Comparison of ENCODE assay signal across 8 cellular contexts in the genomic region with DNA sequence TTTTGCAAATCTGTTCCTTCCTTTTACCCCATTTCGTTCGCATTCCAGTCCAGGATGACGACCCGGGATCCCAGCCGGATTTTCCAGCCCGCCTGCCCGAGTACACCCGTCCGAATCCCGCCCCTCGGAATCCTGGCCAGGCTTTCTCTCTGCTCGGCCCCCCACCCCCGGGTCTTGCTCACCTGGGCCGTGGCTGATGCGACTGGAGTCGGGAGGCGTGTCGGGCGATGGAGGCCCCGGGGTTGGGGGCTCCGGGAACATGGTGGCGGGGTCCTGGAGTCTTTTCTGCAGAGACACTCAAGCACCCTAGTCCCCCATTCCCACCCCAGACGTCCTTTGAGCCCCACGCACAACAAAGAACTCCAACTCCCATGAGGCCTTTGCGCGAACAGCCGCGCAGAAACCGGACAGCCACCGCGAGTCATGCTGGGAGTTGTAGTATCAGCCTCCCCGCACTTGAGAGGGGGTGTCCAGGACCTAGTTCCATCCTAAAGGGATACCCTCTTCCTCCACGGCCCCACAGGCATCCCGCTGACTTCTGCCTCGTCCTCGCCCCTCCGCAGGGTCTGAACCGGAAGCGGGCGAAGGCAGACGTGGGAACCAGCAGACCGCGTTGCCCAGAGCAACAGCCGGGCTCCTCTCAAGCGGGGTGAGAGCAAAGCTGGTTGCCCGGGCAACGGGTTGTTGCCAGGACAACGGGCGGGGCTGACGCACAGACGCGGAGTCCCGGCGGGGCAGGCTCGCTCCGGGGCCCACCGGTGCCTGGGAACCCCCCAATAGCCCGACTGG.
DNase-seq lines count a peak whose midpoint lies in the region; ATAC-seq lines count a peak whose summit lies in the region.

No MANE protein-coding gene starts in this region.

- peak; percentile 25 for DNase-seq in ACHN
- peak; percentile 91 for DNase-seq in NCI-H748 treated with DMSO at 0.1 percent for 48 hours (lab: John Stamatoyannopoulos, UW)
- DNase-seq in activated CD8-positive, alpha-beta memory T cell treated with anti-CD3 and anti-CD28 coated beads for 24 hours = peak; percentile 94
- DNase-seq in effector CD8-positive, alpha-beta T cell (lab: John Stamatoyannopoulos, UW) = peak; percentile 92
- DNase-seq in middle frontal gyrus (ENCODE audit: extremely low spot score, low spot score) = peak; percentile 40
- DNase-seq in stimulated activated CD8-positive, alpha-beta memory T cell treated with anti-CD3 and anti-CD28 coated beads, Interleukin-2, amount 100 ng/mL, for 48 hours (ENCODE audit: low read depth in 2 of 2) = peak; percentile 88 to 92

- in situ Hi-C loops in ACHN (cut with HindIII; ENCODE audit: low pct_ligation_motif_present, low pct_unique_long_range_greater_than_20kb, low sequenced_read_pairs) = no loop called here

- ATAC-seq in GM19035 (IDR thresholded peaks at IDR 0.05; ENCODE audit: unreplicated experiment) (peak; percentile 83), HG03439 (IDR thresholded peaks at IDR 0.05; ENCODE audit: unreplicated experiment) (peak; percentile 64)

Comparison
In these comparisons a context has a peak if more than half of its experiments do, and no peak if none do; other contexts are left out.
1. Peak in every context shown above with its lines: DNase-seq and ATAC-seq.
2. DNase-seq: peak in every context shown above with its lines; median percentile 94 in activated CD8-positive, alpha-beta memory T cell treated with anti-CD3 and anti-CD28 coated beads for 24 hours; 92 in effector CD8-positive, alpha-beta T cell; 91 in NCI-H748 treated with DMSO at 0.1 percent for 48 hours; 90 in stimulated activated CD8-positive, alpha-beta memory T cell treated with anti-CD3 and anti-CD28 coated beads, Interleukin-2, amount 100 ng/mL, for 48 hours; 40 in middle frontal gyrus; 25 in ACHN.